17 cellular contexts compared by ENCODE assay signal in the genomic region with DNA sequence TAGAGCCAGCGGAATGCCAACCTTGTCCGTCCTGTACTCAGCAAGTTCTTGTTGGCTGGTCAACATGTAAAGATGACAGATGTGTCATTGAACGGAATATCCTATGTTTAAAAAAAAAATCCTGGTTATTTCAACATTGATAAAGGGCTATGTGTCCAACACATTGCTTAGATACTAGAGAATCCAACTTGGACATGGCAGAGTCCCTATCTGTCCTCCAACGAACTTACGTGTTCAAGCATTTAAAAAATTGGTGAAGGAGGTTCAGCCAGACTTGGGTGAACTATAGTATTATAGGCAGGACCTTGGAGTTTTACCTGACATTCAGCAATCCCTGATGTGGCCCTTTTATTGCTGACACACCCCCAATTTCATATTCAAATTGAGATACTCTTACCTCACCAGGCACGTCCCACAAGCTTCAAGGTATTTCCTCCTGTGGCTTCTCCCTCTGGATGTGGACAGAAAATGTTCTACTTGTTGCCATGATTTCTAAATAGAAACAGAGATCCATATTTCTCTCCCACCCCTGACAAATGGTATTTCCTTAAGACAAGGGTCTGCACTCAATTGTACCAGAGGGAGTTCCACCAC.
"Had no signal": no experiment of that assay in that cellular context is flagged by ENCODE, and none has a peak within 500 bp of the region (broad histone marks: within the 10 kb centered on the region; RNA-seq: fewer than 3 reads in every experiment).

No MANE protein-coding gene starts in this region.

- H3K4me3 Mint-ChIP-seq: activated CD4-positive, alpha-beta memory T cell treated with anti-CD3 and anti-CD28 coated beads for 36 hours; activated CD4-positive, alpha-beta T cell treated with anti-CD3 and anti-CD28 coated beads for 36 hours; activated CD8-positive, alpha-beta memory T cell treated with anti-CD3 and anti-CD28 coated beads, Interleukin-2, amount 10 ng/mL, durations not matched to agents 7 days and 5 days; activated T-cell treated with anti-CD3 and anti-CD28 coated beads, Interleukin-2, amount 50 U/mL, for 24 hours; central memory CD8-positive, alpha-beta T cell; dendritic cell treated with granulocyte-macrophage colony-stimulating factor and Interleukin-4, amounts not matched to agents 40 ng/mL and 50 ng/mL, for 4 days; mesothelial cell of epicardium; naive B cell; T-helper 1 cell treated with Interleukin-12 subunit alpha and Interleukin-12 subunit beta and Interleukin-4 antibody, amounts not matched to agents 30 μg/mL and 1 μg/mL, for 36 hours had no signal

- H3K27ac ChIP-seq: adrenal gland, lower lobe of right lung, parathyroid adenoma, tibial artery had no signal

- ATAC-seq: activated CD4-positive, alpha-beta T cell treated with anti-CD3 and anti-CD28 coated beads for 36 hours; activated CD8-positive, alpha-beta memory T cell treated with anti-CD3 and anti-CD28 coated beads, Interleukin-2, amount 10 ng/mL, durations not matched to agents 7 days and 5 days had no signal

- H3K4me1 ChIP-seq: adrenal gland, lower lobe of right lung, parathyroid adenoma, tibial artery had no signal

- DNase-seq: activated CD4-positive, alpha-beta memory T cell treated with anti-CD3 and anti-CD28 coated beads for 36 hours; activated CD4-positive, alpha-beta T cell treated with anti-CD3 and anti-CD28 coated beads for 36 hours; activated CD8-positive, alpha-beta memory T cell treated with anti-CD3 and anti-CD28 coated beads, Interleukin-2, amount 10 ng/mL, durations not matched to agents 7 days and 5 days; activated naive CD4-positive, alpha-beta T cell treated with anti-CD3 and anti-CD28 coated beads, Interleukin-2, amount 50 U/mL, for 16 hours; activated T-cell treated with anti-CD3 and anti-CD28 coated beads, Interleukin-2, amount 50 U/mL, for 24 hours; adrenal gland; lower lobe of right lung; naive B cell; stimulated activated CD4-positive, alpha-beta T cell treated with anti-CD3 and anti-CD28 coated beads, Interleukin-4, amount 100 ng/mL, for 24 hours; stimulated activated naive CD4-positive, alpha-beta T cell; tibial artery had no signal

- H3K9me3 Mint-ChIP-seq: activated CD4-positive, alpha-beta memory T cell treated with anti-CD3 and anti-CD28 coated beads for 36 hours; activated T-cell treated with anti-CD3 and anti-CD28 coated beads, Interleukin-2, amount 50 U/mL, for 24 hours; central memory CD8-positive, alpha-beta T cell; dendritic cell treated with granulocyte-macrophage colony-stimulating factor and Interleukin-4, amounts not matched to agents 40 ng/mL and 50 ng/mL, for 4 days; T-helper 1 cell treated with Interleukin-12 subunit alpha and Interleukin-12 subunit beta and Interleukin-4 antibody, amounts not matched to agents 30 μg/mL and 1 μg/mL, for 36 hours had no signal

- H3K27me3 Mint-ChIP-seq: activated CD4-positive, alpha-beta memory T cell treated with anti-CD3 and anti-CD28 coated beads for 36 hours; activated CD4-positive, alpha-beta T cell treated with anti-CD3 and anti-CD28 coated beads for 36 hours; activated CD8-positive, alpha-beta memory T cell treated with anti-CD3 and anti-CD28 coated beads, Interleukin-2, amount 10 ng/mL, durations not matched to agents 7 days and 5 days; activated T-cell treated with anti-CD3 and anti-CD28 coated beads, Interleukin-2, amount 50 U/mL, for 24 hours; dendritic cell treated with granulocyte-macrophage colony-stimulating factor and Interleukin-4, amounts not matched to agents 40 ng/mL and 50 ng/mL, for 4 days had no signal

- H3K27ac Mint-ChIP-seq: activated CD4-positive, alpha-beta memory T cell treated with anti-CD3 and anti-CD28 coated beads for 36 hours; activated CD4-positive, alpha-beta T cell treated with anti-CD3 and anti-CD28 coated beads for 36 hours; activated CD8-positive, alpha-beta memory T cell treated with anti-CD3 and anti-CD28 coated beads, Interleukin-2, amount 10 ng/mL, durations not matched to agents 7 days and 5 days; activated T-cell treated with anti-CD3 and anti-CD28 coated beads, Interleukin-2, amount 50 U/mL, for 24 hours; dendritic cell treated with granulocyte-macrophage colony-stimulating factor and Interleukin-4, amounts not matched to agents 40 ng/mL and 50 ng/mL, for 4 days; naive B cell; T-helper 1 cell treated with Interleukin-12 subunit alpha and Interleukin-12 subunit beta and Interleukin-4 antibody, amounts not matched to agents 30 μg/mL and 1 μg/mL, for 36 hours had no signal

- H2AFZ ChIP-seq: parathyroid adenoma had no signal

- H3K4me3 ChIP-seq: adrenal gland, gastrocnemius medialis, lower lobe of right lung, tibial artery had no signal

- H3K36me3 Mint-ChIP-seq: activated CD4-positive, alpha-beta memory T cell treated with anti-CD3 and anti-CD28 coated beads for 36 hours; activated CD8-positive, alpha-beta memory T cell treated with anti-CD3 and anti-CD28 coated beads, Interleukin-2, amount 10 ng/mL, durations not matched to agents 7 days and 5 days; naive B cell had no signal

- H3K36me3 ChIP-seq: adrenal gland, lower lobe of right lung had no signal

- H3K79me2 ChIP-seq: parathyroid adenoma had no signal

- H3K9ac ChIP-seq: parathyroid adenoma had no signal

- H3K27me3 ChIP-seq: adrenal gland, gastrocnemius medialis, tibial artery had no signal

- H3K4me1 Mint-ChIP-seq: activated CD4-positive, alpha-beta T cell treated with anti-CD3 and anti-CD28 coated beads for 36 hours; activated CD8-positive, alpha-beta memory T cell treated with anti-CD3 and anti-CD28 coated beads, Interleukin-2, amount 10 ng/mL, durations not matched to agents 7 days and 5 days; central memory CD8-positive, alpha-beta T cell; naive B cell had no signal

- H3K9me3 ChIP-seq: adrenal gland, gastrocnemius medialis, lower lobe of right lung, tibial artery had no signal
